ENCODE assay signal across 13 cellular contexts in genomic region chr16:70749006-70749678, GRCh38. TPM values are rescaled to one million over a fixed set of nuclear protein-coding genes. Genes with fewer than 3 reads are reported as not detected.
DNase-seq lines count a peak whose midpoint lies in the region; ATAC-seq and TF ChIP-seq lines count a peak whose summit lies in the region.
"Had no signal": no experiment of that assay in that cellular context is flagged by ENCODE, and none has a peak within 500 bp of the region (broad histone marks: within the 10 kb centered on the region; RNA-seq: fewer than 3 reads in every experiment).

No MANE protein-coding gene starts in this region.

- no peaks in the 10 kb centered on the region for H3K27me3 ChIP-seq in CD4-positive, alpha-beta T cell (ENCODE audit: control insufficient read depth, insufficient read depth, low read length)
- no peaks in the 10 kb centered on the region for H3K27me3 ChIP-seq in neural progenitor cell

- H3K27ac Mint-ChIP-seq in CD4-positive, alpha-beta T cell: peak overlapping the region; percentile 91
- peak overlapping the region; percentile 95 for H3K27ac Mint-ChIP-seq in neural progenitor cell

- no peak for DNase-seq in CD4-positive, alpha-beta T cell
- DNase-seq in NCI-H1092 (lab: John Stamatoyannopoulos, UW) (peak; percentile 21), epithelial cell of esophagus (ENCODE audit: low read depth) (peak; percentile 45), neural progenitor cell (ENCODE audit: low spot score) (no peak), NCI-H510A treated with DMSO at 0.1 percent for 48 hours (lab: John Stamatoyannopoulos, UW) (no peak), NCI-H226 (no peak)
- DNase-seq: activated naive CD4-positive, alpha-beta T cell treated with Interleukin-2 at 50 U/mL for 16 hours; CD4-positive, alpha-beta memory T cell; effector CD4-positive, alpha-beta T cell; stimulated activated naive B cell treated with anti-CD40 and anti-IgM and Interleukin-4, amounts not matched to agents 10 μg/mL and 1 μg/mL and 100 μg/mL, for 72 hours; WERI-Rb-1 had no signal

- H3K4me3 Mint-ChIP-seq in CD4-positive, alpha-beta T cell: no peak overlapping the region
- peak overlapping the region; percentile 59 for H3K4me3 Mint-ChIP-seq in neural progenitor cell
- H3K4me3 Mint-ChIP-seq: CD4-positive, alpha-beta memory T cell; stimulated activated naive B cell treated with anti-CD40 and anti-IgM and Interleukin-4, amounts not matched to agents 10 μg/mL and 1 μg/mL and 100 μg/mL, for 72 hours had no signal

- no peak overlapping the region for H3K27ac ChIP-seq in CD4-positive, alpha-beta T cell (ENCODE audit: low read depth, low read length)
- no peak overlapping the region for H3K27ac ChIP-seq in neural progenitor cell
- H3K27ac ChIP-seq: WERI-Rb-1 had no signal

- TF ChIP-seq CTCF in CD4-positive, alpha-beta T cell (IDR thresholded peaks at IDR 0.05): no peak
- TF ChIP-seq CTCF in epithelial cell of esophagus (IDR thresholded peaks at IDR 0.05; ENCODE audit: insufficient read depth, low read depth, low read length, missing control alignments): no peak
- TF ChIP-seq CTCF in neural progenitor cell (IDR thresholded peaks at IDR 0.05): no peak

- no peaks in the 10 kb centered on the region for H3K36me3 ChIP-seq in neural progenitor cell

- no peaks in the 10 kb centered on the region for H3K79me2 ChIP-seq in neural progenitor cell (ENCODE audit: low read depth)

- ATAC-seq in CD4-positive, alpha-beta T cell (ENCODE audit: poor library complexity): no peak
- ATAC-seq in HG02973 (IDR thresholded peaks at IDR 0.05; ENCODE audit: unreplicated experiment) (no peak), GM18861 (IDR thresholded peaks at IDR 0.05; ENCODE audit: unreplicated experiment) (no peak)
- ATAC-seq: stimulated activated naive B cell treated with anti-CD40 and anti-IgM and Interleukin-4, amounts not matched to agents 10 μg/mL and 1 μg/mL and 100 μg/mL, for 72 hours had no signal

- POLR2A ChIA-PET in CD4-positive, alpha-beta T cell (lab: Charles Lee): interaction anchor here (3.6 kb wide), 1 partner anchor 11 kb away, joined by 21 read pairs; no protein-coding TSS in a partner anchor

- H2AFZ ChIP-seq in neural progenitor cell (replicated peaks): no peak overlapping the region

- peaks cover 12% of the 10 kb centered on the region for H3K4me1 ChIP-seq in neural progenitor cell

- no peaks in the 10 kb centered on the region for H4K20me1 ChIP-seq in neural progenitor cell (ENCODE audit: low read depth)

- H3F3A ChIP-seq in neural progenitor cell (ENCODE audit: low read depth): peaks cover 4% of the 10 kb centered on the region

- no peak overlapping the region for H3K9ac ChIP-seq in neural progenitor cell

- CTCF ChIA-PET in CD4-positive, alpha-beta T cell (lab: Charles Lee): no interaction called here

- no peaks in the 10 kb centered on the region for H3K9me3 Mint-ChIP-seq in CD4-positive, alpha-beta T cell
- H3K9me3 Mint-ChIP-seq in neural progenitor cell: no peaks in the 10 kb centered on the region
- H3K9me3 Mint-ChIP-seq: CD4-positive, alpha-beta memory T cell; stimulated activated naive B cell treated with anti-CD40 and anti-IgM and Interleukin-4, amounts not matched to agents 10 μg/mL and 1 μg/mL and 100 μg/mL, for 72 hours had no signal

- H3K4me1 Mint-ChIP-seq in CD4-positive, alpha-beta T cell (ENCODE audit: low read depth): peaks cover 61% of the 10 kb centered on the region
- peaks cover 52% of the 10 kb centered on the region for H3K4me1 Mint-ChIP-seq in neural progenitor cell

- H3K27me3 Mint-ChIP-seq in CD4-positive, alpha-beta T cell: no peaks in the 10 kb centered on the region
- peaks cover 11% of the 10 kb centered on the region for H3K27me3 Mint-ChIP-seq in neural progenitor cell (ENCODE audit: insufficient read depth, low read depth)
- H3K27me3 Mint-ChIP-seq: CD4-positive, alpha-beta memory T cell; stimulated activated naive B cell treated with anti-CD40 and anti-IgM and Interleukin-4, amounts not matched to agents 10 μg/mL and 1 μg/mL and 100 μg/mL, for 72 hours had no signal

- H3K4me2 ChIP-seq in neural progenitor cell: no peak overlapping the region

- intact Hi-C loops in CD4-positive, alpha-beta T cell (cut with DNase I, micrococcal nuclease): no loop called here

- H3K9me3 ChIP-seq in CD4-positive, alpha-beta T cell (ENCODE audit: control insufficient read depth, low read length): no peaks in the 10 kb centered on the region
- no peaks in the 10 kb centered on the region for H3K9me3 ChIP-seq in neural progenitor cell (ENCODE audit: low read depth)

- H3K4me3 ChIP-seq in epithelial cell of esophagus (ENCODE audit: low read length) (no peak overlapping the region), neural progenitor cell (no peak overlapping the region)

- peaks cover 45% of the 10 kb centered on the region for H3K36me3 Mint-ChIP-seq in CD4-positive, alpha-beta T cell (ENCODE audit: low read depth)
- H3K36me3 Mint-ChIP-seq in neural progenitor cell: no peaks in the 10 kb centered on the region

RNA-seq across cellular contexts. Expression of gene VAC14, which starts 51.8 kb away (rescaled TPM):
- 10 to 100 TPM; 23.0 to 23.6 TPM for total RNA-seq in CD4-positive, alpha-beta T cell
- total RNA-seq in neural progenitor cell (ENCODE audit: low replicate concordance): 16.1 and 50.3 TPM in 2 replicates

Comparison
In these comparisons a context has a peak if more than half of its experiments do, and no peak if none do; other contexts are left out.
1. DNase-seq: peak in NCI-H1092 (single experiment) and epithelial cell of esophagus (single experiment); none in CD4-positive, alpha-beta T cell (0 of 10), neural progenitor cell (single experiment), NCI-H510A treated with DMSO at 0.1 percent for 48 hours (single experiment) and NCI-H226 (single experiment).